In genomic region chr19:40674291-40674690, GRCh38 we compare ENCODE assay signal across 20 cellular contexts. TPM values are rescaled to one million over a fixed set of nuclear protein-coding genes. Genes with fewer than 3 reads are reported as not detected.
DNase-seq lines count a peak whose midpoint lies in the region; ATAC-seq and TF ChIP-seq lines count a peak whose summit lies in the region.
"Had no signal": no experiment of that assay in that cellular context is flagged by ENCODE, and none has a peak within 500 bp of the region (broad histone marks: within the 10 kb centered on the region; RNA-seq: fewer than 3 reads in every experiment).

No MANE protein-coding gene starts in this region.

- H3K36me3 Mint-ChIP-seq in naive thymus-derived CD4-positive, alpha-beta T cell: peaks cover 0 to 35% (median 22%) of the 10 kb centered on the region in 5 donors
- H3K36me3 Mint-ChIP-seq in nephron progenitor cell (ENCODE audit: low read depth): peaks cover 48% of the 10 kb centered on the region

- H3K4me2 ChIP-seq in SK-N-SH: no peak overlapping the region

- no peaks in the 10 kb centered on the region for H3K4me1 ChIP-seq in naive thymus-derived CD4-positive, alpha-beta T cell (ENCODE audit: control insufficient read depth in 2 of 2, insufficient read depth in 2 of 2, low read length in 2 of 2)
- no peaks in the 10 kb centered on the region for H3K4me1 ChIP-seq in SK-N-SH (ENCODE audit: control insufficient read depth in 1 of 2, insufficient read depth in 2 of 2, low read depth in 1 of 2, low read length in 1 of 2)
- H3K4me1 ChIP-seq: parathyroid adenoma had no signal

- TF ChIP-seq RAD21 in SK-N-SH (IDR thresholded peaks at IDR 0.05; ENCODE audit: low read length): no peak

- no peak overlapping the region for H3K4me3 Mint-ChIP-seq in naive thymus-derived CD4-positive, alpha-beta T cell
- no peak overlapping the region for H3K4me3 Mint-ChIP-seq in nephron progenitor cell
- H3K4me3 Mint-ChIP-seq: endodermal cell, WTC11 had no signal

- H3K79me2 ChIP-seq in SK-N-SH (ENCODE audit: insufficient read depth): no peaks in the 10 kb centered on the region
- H3K79me2 ChIP-seq: parathyroid adenoma had no signal

- peaks cover 0 to 45% (median 0%) of the 10 kb centered on the region in 3 experiments for H3K36me3 ChIP-seq in naive thymus-derived CD4-positive, alpha-beta T cell (ENCODE audit: control insufficient read depth in 2 of 3, insufficient read depth in 3 of 3, low read length in 3 of 3)
- H3K36me3 ChIP-seq in SK-N-SH (replicated peaks in 1 of 2; ENCODE audit: control insufficient read depth in 1 of 2, insufficient read depth in 2 of 2, low read length in 1 of 2): peaks cover 57 to 64% of the 10 kb centered on the region in 2 experiments

- intact Hi-C loops in naive thymus-derived CD4-positive, alpha-beta T cell (cut with micrococcal nuclease): no loop called here

- H3K27me3 ChIP-seq in naive thymus-derived CD4-positive, alpha-beta T cell (ENCODE audit: control insufficient read depth in 2 of 2, insufficient read depth in 2 of 2, low read length in 2 of 2): no peaks in the 10 kb centered on the region
- H3K27me3 ChIP-seq in SK-N-SH (ENCODE audit: insufficient read depth): no peaks in the 10 kb centered on the region

- no peaks in the 10 kb centered on the region for H3K9me2 ChIP-seq in SK-N-SH

- H3K4me1 Mint-ChIP-seq in naive thymus-derived CD4-positive, alpha-beta T cell: peaks cover 0 to 1% (median 0%) of the 10 kb centered on the region in 7 donors
- H3K4me1 Mint-ChIP-seq in nephron progenitor cell: no peaks in the 10 kb centered on the region
- H3K4me1 Mint-ChIP-seq: endodermal cell, WTC11 had no signal

- H3K9me3 Mint-ChIP-seq in naive thymus-derived CD4-positive, alpha-beta T cell: peaks cover 0 to 6% (median 3%) of the 10 kb centered on the region in 11 donors
- peaks cover 3% of the 10 kb centered on the region for H3K9me3 Mint-ChIP-seq in nephron progenitor cell
- H3K9me3 Mint-ChIP-seq: endodermal cell, WTC11 had no signal

- CTCF ChIA-PET in naive thymus-derived CD4-positive, alpha-beta T cell (lab: Charles Lee): interaction anchor here (1.7 kb wide), 1 partner anchor 39 kb away, joined by 3 read pairs; no protein-coding TSS in a partner anchor
- CTCF ChIA-PET in SK-N-SH (lab: Yijun Ruan, JAX): interaction anchor here (0.7 kb wide), 1 partner anchor 39 kb away, joined by 3 read pairs; no protein-coding TSS in a partner anchor

- WGBS in SK-N-SH (ENCODE audit: low lambda C conversion rate): no CpG with 5 or more reads among the region's 3 CpGs

- peak in 61 of 76 experiments; percentile 20 to 79 (median 54) for DNase-seq in HUDEP-2 (lab: John Stamatoyannopoulos, UW; ENCODE audit: unreplicated experiment in 76 of 76)
- DNase-seq in NCI-H2196 (lab: John Stamatoyannopoulos, UW; ENCODE audit: unreplicated experiment): peak; percentile 53
- peak; percentile 54 for DNase-seq in dedifferentiated amniotic fluid mesenchymal stem cell (ENCODE audit: extremely low spot score)
- DNase-seq in naive thymus-derived CD4-positive, alpha-beta T cell: no peak
- DNase-seq in nephron progenitor cell: no peak
- no peak for DNase-seq in stimulated activated CD4-positive, alpha-beta T cell treated with anti-CD3 and anti-CD28 coated beads, Interleukin-4, amount 100 ng/mL, for 24 hours
- no peak for DNase-seq in SK-N-SH
- DNase-seq in epidermal melanocyte (ENCODE audit: insufficient read length, low spot score): no peak
- DNase-seq: CD4-positive, alpha-beta memory T cell; central memory CD4-positive, alpha-beta T cell; endodermal cell; KG1; left ventricle myocardium superior; NCI-H1092; NCI-H748 treated with DMSO at 0.1 percent for 48 hours; OCI-M1; stimulated activated CD4-positive, alpha-beta T cell treated with anti-CD3 and anti-CD28 coated beads, Interleukin-4, amount 100 ng/mL, for 1 hour had no signal

- ATAC-seq in naive thymus-derived CD4-positive, alpha-beta T cell: peak; percentile 42
- ATAC-seq: left ventricle myocardium superior, WTC11 had no signal

- no peak overlapping the region for H2AFZ ChIP-seq in SK-N-SH (ENCODE audit: low read depth)
- H2AFZ ChIP-seq: parathyroid adenoma had no signal

- no peak overlapping the region for H3K27ac Mint-ChIP-seq in naive thymus-derived CD4-positive, alpha-beta T cell
- H3K27ac Mint-ChIP-seq in nephron progenitor cell: no peak overlapping the region
- H3K27ac Mint-ChIP-seq: CD4-positive, alpha-beta memory T cell; endodermal cell; WTC11 had no signal

- no peak overlapping the region for H3K9ac ChIP-seq in SK-N-SH
- H3K9ac ChIP-seq: parathyroid adenoma had no signal

- TF ChIP-seq CTCF in nephron progenitor cell (IDR thresholded peaks at IDR 0.05) (no peak), SK-N-SH (IDR thresholded peaks at IDR 0.05) (no peak)

- H3K27me3 Mint-ChIP-seq in naive thymus-derived CD4-positive, alpha-beta T cell: no peaks in the 10 kb centered on the region
- H3K27me3 Mint-ChIP-seq in nephron progenitor cell (ENCODE audit: low read depth, poor library complexity): no peaks in the 10 kb centered on the region
- H3K27me3 Mint-ChIP-seq: CD4-positive, alpha-beta memory T cell had no signal

- H3K4me3 ChIP-seq in naive thymus-derived CD4-positive, alpha-beta T cell (ENCODE audit: low read length): no peak overlapping the region
- H3K4me3 ChIP-seq in SK-N-SH (ENCODE audit: low read depth in 2 of 2, low read length in 1 of 2): no peak overlapping the region

- POLR2A ChIA-PET in naive thymus-derived CD4-positive, alpha-beta T cell (lab: Charles Lee): no interaction called here
- POLR2A ChIA-PET in SK-N-SH (lab: Yijun Ruan, JAX): no interaction called here

- H4K20me1 ChIP-seq in SK-N-SH (ENCODE audit: insufficient read depth): no peaks in the 10 kb centered on the region

- peaks cover 0 to 8% (median 0%) of the 10 kb centered on the region in 3 experiments for H3K9me3 ChIP-seq in naive thymus-derived CD4-positive, alpha-beta T cell (ENCODE audit: control insufficient read depth in 2 of 3, low read length in 3 of 3)
- no peaks in the 10 kb centered on the region for H3K9me3 ChIP-seq in SK-N-SH

- no peak for TF ChIP-seq EP300 in SK-N-SH (IDR thresholded peaks at IDR 0.05; ENCODE audit: borderline replicate concordance in 1 of 2, low read depth in 1 of 2, low read length in 1 of 2)

- H3K27ac ChIP-seq in naive thymus-derived CD4-positive, alpha-beta T cell (ENCODE audit: low read depth, low read length): no peak overlapping the region
- H3K27ac ChIP-seq in SK-N-SH (ENCODE audit: low read depth in 2 of 2, low read length in 1 of 2): no peak overlapping the region
- H3K27ac ChIP-seq: HL-60, parathyroid adenoma had no signal

- peaks cover 4% of the 10 kb centered on the region for H3F3A ChIP-seq in SK-N-SH (replicated peaks; ENCODE audit: insufficient read depth)

TF ChIP-seq in SK-N-SH, 30 proteins besides CTCF, POLR2A, EP300 and RAD21 (continues in another document):
- TF ChIP-seq SIN3A (IDR thresholded peaks at IDR 0.05; ENCODE audit: borderline replicate concordance, low read depth, low read length) (no peak), RFX5 (IDR thresholded peaks at IDR 0.05; ENCODE audit: low read length) (no peak), GATA2 (CRISPR knock-in tag; IDR thresholded peaks at IDR 0.05) (no peak), EZH2phosphoT487 (IDR thresholded peaks at IDR 0.05; ENCODE audit: borderline replicate concordance, low read depth) (no peak), USF2 (IDR thresholded peaks at IDR 0.05; ENCODE audit: borderline replicate concordance, low read depth, low read length) (no peak), SMC3 (IDR thresholded peaks at IDR 0.05; ENCODE audit: low read depth, low read length) (no peak), NRF1 (IDR thresholded peaks at IDR 0.05; ENCODE audit: low read depth, low read length) (no peak), RCOR1 (IDR thresholded peaks at IDR 0.05; ENCODE audit: low read length) (no peak), PBX3 (IDR thresholded peaks at IDR 0.05) (no peak), POLR2AphosphoS5 (IDR thresholded peaks at IDR 0.05; ENCODE audit: low read depth, low read length) (no peak), JUND (IDR thresholded peaks at IDR 0.05) (no peak), ELF1 (IDR thresholded peaks at IDR 0.05) (no peak)

RNA-seq across cellular contexts. Expression of gene NUMBL, which starts 16.2 kb away (rescaled TPM):
- total RNA-seq in naive thymus-derived CD4-positive, alpha-beta T cell: 10 to 100 TPM in 3 of 5 experiments, 1 to 10 TPM in 2; 9.0 to 28.6 (median 11.2) TPM
- polyA plus RNA-seq in naive thymus-derived CD4-positive, alpha-beta T cell: 1 to 10 TPM in 1 of 2 donors, under 1 TPM in 1; 0.28 to 1.4 TPM
- polyA plus RNA-seq in SK-N-SH (2012; rRNA removed): 38.8 and 54.6 TPM in 2 replicates
- polyA plus RNA-seq in SK-N-SH (2012; cell fraction: cytosol; rRNA removed): 28.0 and 28.5 TPM in 2 replicates
- polyA plus RNA-seq in SK-N-SH (2012; cell fraction: nucleus; rRNA removed): 131 and 179 TPM in 2 replicates

RNA-seq across cellular contexts. Expression of gene COQ8B, which starts 42.4 kb away (rescaled TPM):
- total RNA-seq in naive thymus-derived CD4-positive, alpha-beta T cell: 10 to 100 TPM; 26.2 to 48.3 (median 43.8) TPM
- polyA plus RNA-seq in naive thymus-derived CD4-positive, alpha-beta T cell: 10 to 100 TPM; 14.4 to 21.9 TPM
- 41.9 and 43.8 TPM in 2 replicates for polyA plus RNA-seq in SK-N-SH (2012; rRNA removed)
- polyA plus RNA-seq in SK-N-SH (2012; cell fraction: cytosol; rRNA removed): 15.9 and 22.5 TPM in 2 replicates
- polyA plus RNA-seq in SK-N-SH (2012; cell fraction: nucleus; rRNA removed): 115 and 123 TPM in 2 replicates

RNA-seq across cellular contexts. Expression of gene ITPKC, which starts 42.6 kb away (rescaled TPM):
- total RNA-seq in naive thymus-derived CD4-positive, alpha-beta T cell: 1 to 10 TPM; 4.9 to 9.0 (median 7.3) TPM
- 1 to 10 TPM; 3.0 to 6.5 TPM for polyA plus RNA-seq in naive thymus-derived CD4-positive, alpha-beta T cell
- polyA plus RNA-seq in SK-N-SH (2012; rRNA removed): 6.3 and 7.4 TPM in 2 replicates
- polyA plus RNA-seq in SK-N-SH (2012; cell fraction: cytosol; rRNA removed): 4.2 and 5.7 TPM in 2 replicates
- 11.9 and 12.2 TPM in 2 replicates for polyA plus RNA-seq in SK-N-SH (2012; cell fraction: nucleus; rRNA removed)

Comparison
In these comparisons a context has a peak if more than half of its experiments do, and no peak if none do; other contexts are left out.
1. DNase-seq: peak in HUDEP-2 (61 of 76), NCI-H2196 (single experiment) and dedifferentiated amniotic fluid mesenchymal stem cell (single experiment); none in naive thymus-derived CD4-positive, alpha-beta T cell (0 of 9), nephron progenitor cell (single experiment), stimulated activated CD4-positive, alpha-beta T cell treated with anti-CD3 and anti-CD28 coated beads, Interleukin-4, amount 100 ng/mL, for 24 hours (single experiment), SK-N-SH (single experiment) and epidermal melanocyte (single experiment).
2. RNA of gene NUMBL, which starts 16.2 kb away (polyA plus RNA-seq): 28.0 to 179 TPM in SK-N-SH; 0.28 to 1.4 TPM in naive thymus-derived CD4-positive, alpha-beta T cell; every median in the first group is over 10 times any median in the second.